Comparison of ENCODE assay signal across 16 cellular contexts in genomic region chr21:39078322-39079065, GRCh38.
A peak's percentile ranks its signal among the peaks of the same experiment; 100 is the strongest.
DNase-seq lines count a peak whose midpoint lies in the region; ATAC-seq and TF ChIP-seq lines count a peak whose summit lies in the region.
"Had no signal": no experiment of that assay in that cellular context is flagged by ENCODE, and none has a peak within 500 bp of the region (broad histone marks: within the 10 kb centered on the region; RNA-seq: fewer than 3 reads in every experiment).

No MANE protein-coding gene starts in this region.

- ATAC-seq in lower lobe of right lung (no peak), upper lobe of left lung (ENCODE audit: low FRiP score in 2 of 2) (no peak), HG02885 (IDR thresholded peaks at IDR 0.05; ENCODE audit: poor library complexity, unreplicated experiment) (no peak)

- no peak for TF ChIP-seq CTCF in HL-60 (IDR thresholded peaks at IDR 0.05; ENCODE audit: insufficient read depth, low read length)
- no peak for TF ChIP-seq CTCF in lower lobe of right lung (IDR thresholded peaks at IDR 0.05)
- no peak for TF ChIP-seq CTCF in upper lobe of left lung (IDR thresholded peaks at IDR 0.05)

- H3K27me3 Mint-ChIP-seq in dendritic cell treated with granulocyte-macrophage colony-stimulating factor and Interleukin-4, amounts not matched to agents 40 ng/mL and 50 ng/mL, for 4 days: peaks cover 7% of the 10 kb centered on the region

- H3K9me3 Mint-ChIP-seq in dendritic cell treated with granulocyte-macrophage colony-stimulating factor and Interleukin-4, amounts not matched to agents 40 ng/mL and 50 ng/mL, for 4 days: peaks cover 17% of the 10 kb centered on the region

- H3K4me1 Mint-ChIP-seq in dendritic cell treated with granulocyte-macrophage colony-stimulating factor and Interleukin-4, amounts not matched to agents 40 ng/mL and 50 ng/mL, for 4 days (ENCODE audit: low read depth): peaks cover 57% of the 10 kb centered on the region

- H3K4me1 ChIP-seq in lower lobe of right lung: peaks cover 56% of the 10 kb centered on the region
- peaks cover 31 to 36% (median 35%) of the 10 kb centered on the region in 4 donors for H3K4me1 ChIP-seq in upper lobe of left lung

- H3K27ac Mint-ChIP-seq in dendritic cell treated with granulocyte-macrophage colony-stimulating factor and Interleukin-4, amounts not matched to agents 40 ng/mL and 50 ng/mL, for 4 days: peak overlapping the region; percentile 81

- H3K4me3 ChIP-seq in HL-60 (replicated peaks; ENCODE audit: insufficient read depth, low read length) (no peak overlapping the region), lower lobe of right lung (no peak overlapping the region), upper lobe of left lung (no peak overlapping the region)
- H3K4me3 ChIP-seq: GM23248 had no signal

- intact Hi-C loops in dendritic cell treated with granulocyte-macrophage colony-stimulating factor and Interleukin-4, amounts not matched to agents 40 ng/mL and 50 ng/mL, for 4 days (cut with micrococcal nuclease): loop anchor here (1.0 to 5.0 kb wide), 3 partner anchors 16 to 247 kb away; no protein-coding TSS in a partner anchor
- intact Hi-C loops in lower lobe of right lung (cut with DNase I): no loop called here

- TF ChIP-seq EP300 in upper lobe of left lung (IDR thresholded peaks at IDR 0.05): no peak

- DNase-seq in HL-60 (ENCODE audit: low read depth in 1 of 2, low spot score in 1 of 2): no peak
- DNase-seq in lower lobe of right lung: no peak
- no peak for DNase-seq in upper lobe of left lung
- DNase-seq in DMS79 (lab: John Stamatoyannopoulos, UW): no peak
- DNase-seq in GM19238 (ENCODE audit: insufficient read length, low spot score): no peak
- DNase-seq: GM23248, Kasumi-1, MM.1S, NCI-H1105, NCI-H1694, NCI-H2107, NCI-H226, NCI-H524 treated with DMSO at 0.1 percent for 48 hours had no signal

- H3K27me3 ChIP-seq in HL-60 (ENCODE audit: insufficient read depth, poor library complexity, severe bottlenecking): no peaks in the 10 kb centered on the region
- no peaks in the 10 kb centered on the region for H3K27me3 ChIP-seq in lower lobe of right lung (ENCODE audit: low read depth)
- H3K27me3 ChIP-seq in upper lobe of left lung: no peaks in the 10 kb centered on the region

- H3K27ac ChIP-seq in HL-60 (replicated peaks): peak overlapping the region; percentile 40
- peak overlapping the region; percentile 61 for H3K27ac ChIP-seq in lower lobe of right lung
- H3K27ac ChIP-seq in upper lobe of left lung: peak overlapping the region; percentile 46 to 88 (median 72)
- H3K27ac ChIP-seq: C4-2B, GM23248 had no signal

- no peak overlapping the region for H3K4me3 Mint-ChIP-seq in dendritic cell treated with granulocyte-macrophage colony-stimulating factor and Interleukin-4, amounts not matched to agents 40 ng/mL and 50 ng/mL, for 4 days

- 81 to 93% methylated on average over 5 of the region's 5 CpGs for WGBS in upper lobe of left lung, 2 donors

- H3K9me3 ChIP-seq in lower lobe of right lung: no peaks in the 10 kb centered on the region
- H3K9me3 ChIP-seq in upper lobe of left lung: no peaks in the 10 kb centered on the region

- H3K36me3 ChIP-seq in lower lobe of right lung: no peaks in the 10 kb centered on the region
- no peaks in the 10 kb centered on the region for H3K36me3 ChIP-seq in upper lobe of left lung

- no peak for TF ChIP-seq POLR2A in upper lobe of left lung (IDR thresholded peaks at IDR 0.05)

- no peaks in the 10 kb centered on the region for H3K36me3 Mint-ChIP-seq in dendritic cell treated with granulocyte-macrophage colony-stimulating factor and Interleukin-4, amounts not matched to agents 40 ng/mL and 50 ng/mL, for 4 days (ENCODE audit: low read depth)
